Comparison of ENCODE assay signal across 2 cellular contexts in genomic region chr9:107942870-107943269, GRCh38.
TF ChIP-seq lines count a peak whose summit lies in the region.

No MANE protein-coding gene starts in this region.

TF ChIP-seq in HepG2, 621 proteins besides CTCF, POLR2A, EP300 and RAD21:
- TF ChIP-seq ZNF562 (CRISPR knock-in tag; IDR thresholded peaks at IDR 0.05; ENCODE audit: borderline replicate concordance) (no peak), THAP11 (CRISPR knock-in tag; IDR thresholded peaks at IDR 0.05) (peak; percentile 46; the same call in 1 of the 2 replicates), ZNF382 (CRISPR knock-in tag; IDR thresholded peaks at IDR 0.05; ENCODE audit: borderline replicate concordance) (no peak), ZNF619 (CRISPR knock-in tag; IDR thresholded peaks at IDR 0.05) (no peak), FOXJ3 (CRISPR knock-in tag; IDR thresholded peaks at IDR 0.05; ENCODE audit: borderline replicate concordance) (no peak), ZNF784 (CRISPR knock-in tag; IDR thresholded peaks at IDR 0.05; ENCODE audit: borderline replicate concordance) (no peak), ZNF143 (CRISPR knock-in tag; IDR thresholded peaks at IDR 0.05) (peak; percentile 61), ZBTB42 (CRISPR knock-in tag; IDR thresholded peaks at IDR 0.05) (no peak)
- TF ChIP-seq, protein P1, sequence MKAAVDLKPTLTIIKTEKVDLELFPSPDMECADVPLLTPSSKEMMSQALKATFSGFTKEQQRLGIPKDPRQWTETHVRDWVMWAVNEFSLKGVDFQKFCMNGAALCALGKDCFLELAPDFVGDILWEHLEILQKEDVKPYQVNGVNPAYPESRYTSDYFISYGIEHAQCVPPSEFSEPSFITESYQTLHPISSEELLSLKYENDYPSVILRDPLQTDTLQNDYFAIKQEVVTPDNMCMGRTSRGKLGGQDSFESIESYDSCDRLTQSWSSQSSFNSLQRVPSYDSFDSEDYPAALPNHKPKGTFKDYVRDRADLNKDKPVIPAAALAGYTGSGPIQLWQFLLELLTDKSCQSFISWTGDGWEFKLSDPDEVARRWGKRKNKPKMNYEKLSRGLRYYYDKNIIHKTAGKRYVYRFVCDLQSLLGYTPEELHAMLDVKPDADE (CRISPR knock-in tag; IDR thresholded peaks at IDR 0.05) = no peak

TF ChIP-seq in K562, 482 proteins besides CTCF, POLR2A, EP300 and RAD21:
- peak; percentile 64 for TF ChIP-seq USF1 (CRISPR knock-in tag; IDR thresholded peaks at IDR 0.05)
- TF ChIP-seq POLR2AphosphoS5 (IDR thresholded peaks at IDR 0.05; ENCODE audit: control insufficient read depth, insufficient read depth, low read depth, low read length) = no peak
- TF ChIP-seq, protein P2, sequence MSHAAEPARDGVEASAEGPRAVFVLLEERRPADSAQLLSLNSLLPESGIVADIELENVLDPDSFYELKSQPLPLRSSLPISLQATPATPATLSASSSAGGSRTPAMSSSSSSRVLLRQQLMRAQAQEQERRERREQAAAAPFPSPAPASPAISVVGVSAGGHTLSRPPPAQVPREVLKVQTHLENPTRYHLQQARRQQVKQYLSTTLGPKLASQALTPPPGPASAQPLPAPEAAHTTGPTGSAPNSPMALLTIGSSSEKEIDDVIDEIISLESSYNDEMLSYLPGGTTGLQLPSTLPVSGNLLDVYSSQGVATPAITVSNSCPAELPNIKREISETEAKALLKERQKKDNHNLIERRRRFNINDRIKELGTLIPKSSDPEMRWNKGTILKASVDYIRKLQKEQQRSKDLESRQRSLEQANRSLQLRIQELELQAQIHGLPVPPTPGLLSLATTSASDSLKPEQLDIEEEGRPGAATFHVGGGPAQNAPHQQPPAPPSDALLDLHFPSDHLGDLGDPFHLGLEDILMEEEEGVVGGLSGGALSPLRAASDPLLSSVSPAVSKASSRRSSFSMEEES (CRISPR knock-in tag; IDR thresholded peaks at IDR 0.05) = peak; percentile 59
- peak; percentile 71 for TF ChIP-seq RAD51 (IDR thresholded peaks at IDR 0.05; ENCODE audit: borderline replicate concordance, low read depth)
- no peak for TF ChIP-seq JUND (IDR thresholded peaks at IDR 0.05; ENCODE audit: borderline replicate concordance, low read depth, low read length)
- no peak for TF ChIP-seq JUND (tag; IDR thresholded peaks at IDR 0.05; ENCODE audit: borderline replicate concordance, low read depth, low read length)
- TF ChIP-seq SIX5 (IDR thresholded peaks at IDR 0.05; ENCODE audit: borderline replicate concordance in 1 of 2, insufficient read depth in 1 of 2, low read depth in 1 of 2, low read length in 2 of 2) = peak; percentile 41 to 47; a peak in 3 of 4 replicates
- no peak for TF ChIP-seq VEZF1 (CRISPR knock-in tag; IDR thresholded peaks at IDR 0.05)
- TF ChIP-seq MYNN (IDR thresholded peaks at IDR 0.05) = no peak
- TF ChIP-seq MYNN (CRISPR knock-in tag; IDR thresholded peaks at IDR 0.05) = no peak
- TF ChIP-seq ZNF449 (CRISPR knock-in tag; IDR thresholded peaks at IDR 0.05) = no peak
- TF ChIP-seq, protein P3, sequence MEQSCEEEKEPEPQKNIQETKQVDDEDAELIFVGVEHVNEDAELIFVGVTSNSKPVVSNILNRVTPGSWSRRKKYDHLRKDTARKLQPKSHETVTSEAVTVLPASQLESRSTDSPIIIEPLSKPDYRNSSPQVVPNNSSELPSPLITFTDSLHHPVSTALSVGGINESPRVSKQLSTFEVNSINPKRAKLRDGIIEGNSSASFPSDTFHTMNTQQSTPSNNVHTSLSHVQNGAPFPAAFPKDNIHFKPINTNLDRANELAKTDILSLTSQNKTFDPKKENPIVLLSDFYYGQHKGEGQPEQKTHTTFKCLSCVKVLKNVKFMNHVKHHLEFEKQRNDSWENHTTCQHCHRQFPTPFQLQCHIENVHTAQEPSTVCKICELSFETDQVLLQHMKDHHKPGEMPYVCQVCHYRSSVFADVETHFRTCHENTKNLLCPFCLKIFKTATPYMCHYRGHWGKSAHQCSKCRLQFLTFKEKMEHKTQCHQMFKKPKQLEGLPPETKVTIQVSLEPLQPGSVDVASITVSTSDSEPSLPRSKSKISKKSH (CRISPR knock-in tag; IDR thresholded peaks at IDR 0.05) = no peak
- no peak for TF ChIP-seq CCAR2 (IDR thresholded peaks at IDR 0.05; ENCODE audit: low read depth, low read length)
- TF ChIP-seq DIDO1 (tag; IDR thresholded peaks at IDR 0.05; ENCODE audit: low read depth) = 0 out of 2 replicates have a peak, but pooled peaks have one; percentile 24
- no peak for TF ChIP-seq CC2D1A (IDR thresholded peaks at IDR 0.05)
- peak; percentile 14; the same call in 1 of the 2 replicates for TF ChIP-seq BHLHE40 (IDR thresholded peaks at IDR 0.05; ENCODE audit: low read length)
- TF ChIP-seq ZNF143 (CRISPR knock-in tag; IDR thresholded peaks at IDR 0.05) = peak; percentile 69
- TF ChIP-seq, protein P4, sequence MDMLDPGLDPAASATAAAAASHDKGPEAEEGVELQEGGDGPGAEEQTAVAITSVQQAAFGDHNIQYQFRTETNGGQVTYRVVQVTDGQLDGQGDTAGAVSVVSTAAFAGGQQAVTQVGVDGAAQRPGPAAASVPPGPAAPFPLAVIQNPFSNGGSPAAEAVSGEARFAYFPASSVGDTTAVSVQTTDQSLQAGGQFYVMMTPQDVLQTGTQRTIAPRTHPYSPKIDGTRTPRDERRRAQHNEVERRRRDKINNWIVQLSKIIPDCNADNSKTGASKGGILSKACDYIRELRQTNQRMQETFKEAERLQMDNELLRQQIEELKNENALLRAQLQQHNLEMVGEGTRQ (CRISPR knock-in tag; IDR thresholded peaks at IDR 0.05) = peak; percentile 89
- peak; percentile 51; the same call in 1 of the 2 replicates for TF ChIP-seq TOE1 (IDR thresholded peaks at IDR 0.05; ENCODE audit: borderline replicate concordance)
- TF ChIP-seq TOE1 (CRISPR knock-in tag; IDR thresholded peaks at IDR 0.05; ENCODE audit: borderline replicate concordance, low read depth) = no peak
- TF ChIP-seq KLF1 (tag; IDR thresholded peaks at IDR 0.05) = no peak
- no peak for TF ChIP-seq GABPB1 (CRISPR knock-in tag; IDR thresholded peaks at IDR 0.05)
- no peak for TF ChIP-seq GATAD2B (IDR thresholded peaks at IDR 0.05; ENCODE audit: borderline replicate concordance)
- TF ChIP-seq HCFC1 (IDR thresholded peaks at IDR 0.05; ENCODE audit: low read depth, low read length) = peak; percentile 74
- no peak for TF ChIP-seq NCOA1 (IDR thresholded peaks at IDR 0.05; ENCODE audit: low read depth)
- TF ChIP-seq SAP30 (IDR thresholded peaks at IDR 0.05; ENCODE audit: borderline replicate concordance, insufficient read depth, low read depth, low read length, poor library complexity, severe bottlenecking) = no peak
